11 cellular contexts compared by ENCODE assay signal in the genomic region with DNA sequence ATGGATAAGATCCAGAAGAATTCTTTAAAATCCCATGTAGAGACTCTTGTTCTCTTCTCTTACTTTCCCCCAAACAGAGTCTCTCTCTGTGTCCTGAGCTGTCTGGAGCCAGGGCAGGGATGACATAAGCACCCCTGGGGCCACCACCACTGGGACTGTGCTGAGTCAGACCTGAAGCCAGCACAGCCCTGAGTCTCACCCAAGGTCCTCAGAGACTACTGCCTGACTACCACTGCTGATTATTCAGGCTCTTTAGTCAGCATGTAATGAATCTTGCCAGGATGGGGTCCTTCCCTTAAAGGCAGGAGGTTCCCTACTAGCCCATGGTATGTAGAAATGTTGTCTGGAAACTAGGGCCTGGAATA. TPM values are rescaled to one million over a fixed set of nuclear protein-coding genes. Genes with fewer than 3 reads are reported as not detected.
DNase-seq lines count a peak whose midpoint lies in the region; ATAC-seq and TF ChIP-seq lines count a peak whose summit lies in the region.
"Had no signal": no experiment of that assay in that cellular context is flagged by ENCODE, and none has a peak within 500 bp of the region (broad histone marks: within the 10 kb centered on the region; RNA-seq: fewer than 3 reads in every experiment).

No MANE protein-coding gene starts in this region.

- CTCF ChIA-PET in GM10248 (lab: Yijun Ruan, JAX), result no interaction called here

- H3K27ac ChIP-seq in ovary, result no peak overlapping the region
- H3K27ac ChIP-seq: testis had no signal

- no peak for TF ChIP-seq CTCF in GM10248 (IDR thresholded peaks at IDR 0.05; ENCODE audit: control extremely low read depth, extremely low read depth, low read depth, missing control alignments)
- TF ChIP-seq CTCF in ovary (IDR thresholded peaks at IDR 0.05), result no peak
- no peak for TF ChIP-seq CTCF in mucosa of descending colon (IDR thresholded peaks at IDR 0.05)

- DNase-seq in GM10248 (ENCODE audit: extremely low spot score) (peak; percentile 15), fibroblast of peridontal ligament (ENCODE audit: extremely low read depth) (peak; percentile 48), NCI-H82 treated with DMSO at 0.1 percent for 48 hours (lab: John Stamatoyannopoulos, UW; ENCODE audit: unreplicated experiment) (no peak), ovary (no peak), mucosa of descending colon (no peak), left colon (no peak)
- DNase-seq: activated CD4-positive, alpha-beta T cell treated with anti-CD3 and anti-CD28 coated beads for 1 hour; NK-92 treated with Interleukin-12 subunit alpha and Interleukin-12 subunit beta, amount 100 ng/mL, for 24 hours; testis had no signal

- POLR2A ChIA-PET in GM10248 (lab: Yijun Ruan, JAX), result no interaction called here

- H3K4me1 ChIP-seq in ovary (ENCODE audit: insufficient read depth) (no peaks in the 10 kb centered on the region), mucosa of descending colon (ENCODE audit: low read depth) (no peaks in the 10 kb centered on the region)
- H3K4me1 ChIP-seq: testis had no signal

- H3K4me3 ChIP-seq in ovary (no peak overlapping the region), mucosa of descending colon (no peak overlapping the region)
- H3K4me3 ChIP-seq: testis had no signal

- no peak for TF ChIP-seq EP300 in ovary (IDR thresholded peaks at IDR 0.05)

- no peaks in the 10 kb centered on the region for H3K27me3 ChIP-seq in ovary
- H3K27me3 ChIP-seq: testis had no signal

- H3K9me3 ChIP-seq in ovary, result no peaks in the 10 kb centered on the region
- H3K9me3 ChIP-seq in mucosa of descending colon, result peaks cover under 1% of the 10 kb centered on the region
- H3K9me3 ChIP-seq: testis had no signal

- peak; percentile 81 for ATAC-seq in GM21515 (IDR thresholded peaks at IDR 0.05; ENCODE audit: unreplicated experiment)
- ATAC-seq in HG03521 (IDR thresholded peaks at IDR 0.05; ENCODE audit: unreplicated experiment), result peak; percentile 54
- no peak for ATAC-seq in mucosa of descending colon
- no peak for ATAC-seq in left colon

- intact Hi-C loops in ovary (cut with DNase I), result no loop called here
- intact Hi-C loops in mucosa of descending colon (cut with DNase I, micrococcal nuclease), result no loop called here
- intact Hi-C loops in left colon (cut with DNase I, micrococcal nuclease), result no loop called here

- H3K36me3 ChIP-seq in ovary, result no peaks in the 10 kb centered on the region
- H3K36me3 ChIP-seq in mucosa of descending colon (ENCODE audit: low read depth), result no peaks in the 10 kb centered on the region

- TF ChIP-seq POLR2A in ovary (IDR thresholded peaks at IDR 0.05), result no peak

RNA-seq across cellular contexts. Expression of gene DYNC1I2, which starts 34.9 kb away (rescaled TPM):
- total RNA-seq in ovary, result 10 to 100 TPM; 69.9 to 91.6 (median 81.4) TPM
- 100 to 1,000 TPM in 1 of 2 donors, 10 to 100 TPM in 1; 82.4 to 118 TPM for polyA plus RNA-seq in ovary
- 100 to 1,000 TPM in 2 of 3 donors, 10 to 100 TPM in 1; 91.2 to 116 (median 113) TPM for total RNA-seq in mucosa of descending colon
- total RNA-seq in left colon, result 100 to 1,000 TPM in 1 of 2 donors, 10 to 100 TPM in 1; 81.9 to 111 TPM

Comparison
In these comparisons a context has a peak if more than half of its experiments do, and no peak if none do; other contexts are left out.
1. DNase-seq: peak in GM10248 (single experiment) and fibroblast of peridontal ligament (single experiment); none in NCI-H82 treated with DMSO at 0.1 percent for 48 hours (single experiment), ovary (0 of 5), mucosa of descending colon (0 of 3) and left colon (0 of 2).
2. ATAC-seq: peak in GM21515 (single experiment) and HG03521 (single experiment); none in mucosa of descending colon (single experiment) and left colon (single experiment).